8 cellular contexts compared by ENCODE assay signal in genomic region chr13:42991892-42992584, GRCh38. TPM values are rescaled to one million over a fixed set of nuclear protein-coding genes. Genes with fewer than 3 reads are reported as not detected.
A peak's percentile ranks its signal among the peaks of the same experiment; 100 is the strongest.
DNase-seq lines count a peak whose midpoint lies in the region; ATAC-seq lines count a peak whose summit lies in the region.

Gene EPSTI1, minus strand, starts transcription at chr13:42992241. Its CDS starts 76 bp downstream, at chr13:42992165.

- peak; percentile 38 for DNase-seq in NCI-H748 (lab: John Stamatoyannopoulos, UW; ENCODE audit: unreplicated experiment)
- no peak for DNase-seq in NCI-H748 treated with DMSO at 0.1 percent for 48 hours (lab: John Stamatoyannopoulos, UW)
- peak; percentile 52 for DNase-seq in T follicular helper cell (ENCODE audit: low read depth)
- peak; percentile 80 for DNase-seq in adipocyte (ENCODE audit: low read depth)
- DNase-seq in left ventricle myocardium superior, result peak; percentile 75
- peak; percentile 71 for DNase-seq in retina
- no peak for DNase-seq in NCI-H2029 treated with DMSO at 0.1 percent for 48 hours (lab: John Stamatoyannopoulos, UW)

- H3K36me3 ChIP-seq in adipocyte (ENCODE audit: control insufficient read depth, insufficient read depth, low read length, severe bottlenecking), result no peaks in the 10 kb centered on the region

- intact Hi-C loops in left ventricle myocardium superior (cut with micrococcal nuclease), result no loop called here

- no peaks in the 10 kb centered on the region for H3K9me3 ChIP-seq in adipocyte (ENCODE audit: control insufficient read depth, low read length)

- ATAC-seq in HG03097 (IDR thresholded peaks at IDR 0.05; ENCODE audit: low FRiP score, unreplicated experiment), result peak; percentile 55
- ATAC-seq in left ventricle myocardium superior, result peak; percentile 91

- H3K4me1 ChIP-seq in adipocyte (ENCODE audit: control insufficient read depth, insufficient read depth, low read length), result peaks cover 27% of the 10 kb centered on the region

- H3K4me3 ChIP-seq in adipocyte (ENCODE audit: low read length), result peak within 1 kb of the TSS; percentile 86

- peak within 1 kb of the TSS; percentile 87 for H3K9ac ChIP-seq in adipocyte (ENCODE audit: low read length)

- H3K27me3 ChIP-seq in adipocyte (replicated peaks; ENCODE audit: control insufficient read depth, insufficient read depth, low read length), result no peaks in the 10 kb centered on the region

RNA-seq across cellular contexts. Expression of gene EPSTI1, which starts in this region (rescaled TPM):
- 3.0 TPM for total RNA-seq in left ventricle myocardium superior

Comparison
In these comparisons a context has a peak if more than half of its experiments do, and no peak if none do; other contexts are left out.
1. DNase-seq: peak in NCI-H748 (single experiment), T follicular helper cell (single experiment), adipocyte (single experiment), left ventricle myocardium superior (single experiment) and retina (single experiment); none in NCI-H748 treated with DMSO at 0.1 percent for 48 hours (single experiment) and NCI-H2029 treated with DMSO at 0.1 percent for 48 hours (single experiment).